ENCODE assay signal across 18 cellular contexts in genomic region chr13:111906306-111906705, GRCh38.
"Had no signal": no experiment of that assay in that cellular context is flagged by ENCODE, and none has a peak within 500 bp of the region (broad histone marks: within the 10 kb centered on the region; RNA-seq: fewer than 3 reads in every experiment).

No MANE protein-coding gene starts in this region.

- H3K9me3 ChIP-seq: left ventricle myocardium inferior, lower lobe of right lung, pancreas, prostate gland, upper lobe of left lung, vagina had no signal

- DNase-seq: cortex of kidney; effector CD8-positive, alpha-beta T cell; immature natural killer cell; left ventricle myocardium inferior; lower lobe of right lung; natural killer cell; nucleus accumbens; small intestine; stimulated activated CD4-positive, alpha-beta T cell treated with anti-CD3 and anti-CD28 coated beads, Interleukin-2, amount 100 ng/mL, for 48 hours; stimulated activated naive CD4-positive, alpha-beta T cell treated with Interleukin-2 at 50 U/mL for 16 hours had no signal

- H3K27ac Mint-ChIP-seq: immature natural killer cell, memory B cell, mesothelial cell of epicardium, natural killer cell had no signal

- H3K27ac ChIP-seq: dorsolateral prefrontal cortex, left ventricle myocardium inferior, lower lobe of right lung, pancreas, prostate gland, upper lobe of left lung, vagina had no signal

- H3K36me3 Mint-ChIP-seq: immature natural killer cell, memory B cell, mesothelial cell of epicardium, natural killer cell had no signal

- H3K36me3 ChIP-seq: left ventricle myocardium inferior, lower lobe of right lung, pancreas, prostate gland, upper lobe of left lung, vagina had no signal

- H3K4me3 ChIP-seq: dorsolateral prefrontal cortex, left ventricle myocardium inferior, lower lobe of right lung, pancreas, prostate gland, upper lobe of left lung, vagina had no signal

- H3K4me3 Mint-ChIP-seq: immature natural killer cell, memory B cell, mesothelial cell of epicardium, natural killer cell, neural crest cell had no signal

- H3K9me3 Mint-ChIP-seq: immature natural killer cell, mesothelial cell of epicardium had no signal

- H3K27me3 ChIP-seq: pancreas, upper lobe of left lung, vagina had no signal

- H3K4me1 ChIP-seq: left ventricle myocardium inferior, lower lobe of right lung, pancreas, prostate gland, upper lobe of left lung, vagina had no signal

- H3K4me1 Mint-ChIP-seq: immature natural killer cell, memory B cell, mesothelial cell of epicardium, natural killer cell had no signal

- ATAC-seq: lower lobe of right lung, natural killer cell, pancreas had no signal

- H3K27me3 Mint-ChIP-seq: memory B cell had no signal
